In the genomic region with DNA sequence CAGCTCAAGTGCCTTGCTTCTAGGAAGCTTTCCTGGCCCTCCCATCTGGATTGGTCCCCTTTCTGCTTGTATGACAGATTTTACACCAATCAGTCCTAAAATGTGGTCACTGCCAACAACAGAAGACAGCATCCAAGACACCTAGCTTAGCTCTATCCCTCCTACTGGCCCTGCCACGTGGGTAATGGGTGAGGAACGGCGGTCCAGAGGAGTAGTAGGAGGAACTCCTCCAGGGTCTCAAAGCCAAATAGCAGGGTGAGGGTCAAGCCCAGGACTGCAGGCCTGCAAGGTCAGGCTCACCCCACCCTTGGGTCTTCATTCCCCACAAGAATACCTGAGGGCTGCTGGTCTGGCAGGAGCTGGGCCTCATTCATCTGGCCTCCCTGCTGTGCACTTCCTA, we compare ENCODE assay signal across 18 cellular contexts. TPM values are rescaled to one million over a fixed set of nuclear protein-coding genes. Genes with fewer than 3 reads are reported as not detected.
A peak's percentile ranks its signal among the peaks of the same experiment; 100 is the strongest.
DNase-seq lines count a peak whose midpoint lies in the region; ATAC-seq and TF ChIP-seq lines count a peak whose summit lies in the region.
"Had no signal": no experiment of that assay in that cellular context is flagged by ENCODE, and none has a peak within 500 bp of the region (broad histone marks: within the 10 kb centered on the region; RNA-seq: fewer than 3 reads in every experiment).

No MANE protein-coding gene starts in this region.

- no peaks in the 10 kb centered on the region for H3K9me3 ChIP-seq in BLaER1 treated with 17β-estradiol and CSF1 and Interleukin-3, amounts not matched to agents 10 nM and 100 nM (replicated peaks in 1 of 11)
- no peaks in the 10 kb centered on the region for H3K9me3 ChIP-seq in osteoblast (ENCODE audit: low read depth, low read length)
- H3K9me3 ChIP-seq: A549 had no signal

- peak overlapping the region; percentile 47 for H3K27ac Mint-ChIP-seq in activated naive CD8-positive, alpha-beta T cell treated with anti-CD3 and anti-CD28 coated beads, Interleukin-2, amount 10 ng/mL, durations not matched to agents 7 days and 5 days
- H3K27ac Mint-ChIP-seq in activated naive CD8-positive, alpha-beta T cell treated with anti-CD3 and anti-CD28 coated beads, Interleukin-2, amount 50 U/mL, for 24 hours: no peak overlapping the region
- H3K27ac Mint-ChIP-seq in chondrocyte (ENCODE audit: unreplicated experiment): no peak overlapping the region
- H3K27ac Mint-ChIP-seq: CD4-positive, CD25-positive, alpha-beta regulatory T cell had no signal

- no peak for ATAC-seq in activated naive CD8-positive, alpha-beta T cell treated with anti-CD3 and anti-CD28 coated beads, Interleukin-2, amount 10 ng/mL, durations not matched to agents 7 days and 5 days (ENCODE audit: low read depth)
- ATAC-seq in activated naive CD8-positive, alpha-beta T cell treated with anti-CD3 and anti-CD28 coated beads, Interleukin-2, amount 50 U/mL, for 24 hours: no peak
- ATAC-seq in GM18502 (IDR thresholded peaks at IDR 0.05; ENCODE audit: poor library complexity, unreplicated experiment) (no peak), foreskin keratinocyte (no peak)
- ATAC-seq: A549, HCT116 had no signal

- H3K9me3 Mint-ChIP-seq in activated naive CD8-positive, alpha-beta T cell treated with anti-CD3 and anti-CD28 coated beads, Interleukin-2, amount 10 ng/mL, durations not matched to agents 7 days and 5 days: no peaks in the 10 kb centered on the region
- H3K9me3 Mint-ChIP-seq in activated naive CD8-positive, alpha-beta T cell treated with anti-CD3 and anti-CD28 coated beads, Interleukin-2, amount 50 U/mL, for 24 hours: no peaks in the 10 kb centered on the region
- no peaks in the 10 kb centered on the region for H3K9me3 Mint-ChIP-seq in chondrocyte (ENCODE audit: low read depth)
- H3K9me3 Mint-ChIP-seq: CD4-positive, CD25-positive, alpha-beta regulatory T cell had no signal

- H3K4me3 Mint-ChIP-seq in activated naive CD8-positive, alpha-beta T cell treated with anti-CD3 and anti-CD28 coated beads, Interleukin-2, amount 10 ng/mL, durations not matched to agents 7 days and 5 days: no peak overlapping the region
- H3K4me3 Mint-ChIP-seq in activated naive CD8-positive, alpha-beta T cell treated with anti-CD3 and anti-CD28 coated beads, Interleukin-2, amount 50 U/mL, for 24 hours: no peak overlapping the region
- H3K4me3 Mint-ChIP-seq in chondrocyte (ENCODE audit: unreplicated experiment): no peak overlapping the region
- H3K4me3 Mint-ChIP-seq: CD4-positive, CD25-positive, alpha-beta regulatory T cell had no signal

- no peaks in the 10 kb centered on the region for H3K36me3 Mint-ChIP-seq in activated naive CD8-positive, alpha-beta T cell treated with anti-CD3 and anti-CD28 coated beads, Interleukin-2, amount 10 ng/mL, durations not matched to agents 7 days and 5 days
- no peaks in the 10 kb centered on the region for H3K36me3 Mint-ChIP-seq in activated naive CD8-positive, alpha-beta T cell treated with anti-CD3 and anti-CD28 coated beads, Interleukin-2, amount 50 U/mL, for 24 hours (ENCODE audit: low read depth)
- peaks cover 2% of the 10 kb centered on the region for H3K36me3 Mint-ChIP-seq in chondrocyte (ENCODE audit: low read depth)
- H3K36me3 Mint-ChIP-seq: CD4-positive, CD25-positive, alpha-beta regulatory T cell had no signal

- no peaks in the 10 kb centered on the region for H3K27me3 Mint-ChIP-seq in activated naive CD8-positive, alpha-beta T cell treated with anti-CD3 and anti-CD28 coated beads, Interleukin-2, amount 10 ng/mL, durations not matched to agents 7 days and 5 days
- no peaks in the 10 kb centered on the region for H3K27me3 Mint-ChIP-seq in activated naive CD8-positive, alpha-beta T cell treated with anti-CD3 and anti-CD28 coated beads, Interleukin-2, amount 50 U/mL, for 24 hours
- no peaks in the 10 kb centered on the region for H3K27me3 Mint-ChIP-seq in chondrocyte (ENCODE audit: low read depth)
- H3K27me3 Mint-ChIP-seq: CD4-positive, CD25-positive, alpha-beta regulatory T cell had no signal

- peak overlapping the region in 4 of 11 experiments; percentile 9 to 56 (median 30); a peak in 5 of 22 replicates for H3K27ac ChIP-seq in BLaER1 treated with 17β-estradiol and CSF1 and Interleukin-3, amounts not matched to agents 10 nM and 100 nM
- H3K27ac ChIP-seq in osteoblast (ENCODE audit: low read depth, low read length): no peak overlapping the region
- no peak overlapping the region for H3K27ac ChIP-seq in foreskin keratinocyte
- H3K27ac ChIP-seq: 22Rv1 had no signal

- POLR2A ChIA-PET in activated naive CD8-positive, alpha-beta T cell treated with anti-CD3 and anti-CD28 coated beads, Interleukin-2, amount 10 ng/mL, durations not matched to agents 7 days and 5 days (lab: Charles Lee): no interaction called here

- H3K27me3 ChIP-seq in BLaER1 treated with 17β-estradiol and CSF1 and Interleukin-3, amounts not matched to agents 10 nM and 100 nM: no peaks in the 10 kb centered on the region
- H3K27me3 ChIP-seq in osteoblast (ENCODE audit: insufficient read depth, low read length): no peaks in the 10 kb centered on the region
- H3K27me3 ChIP-seq in foreskin keratinocyte: no peaks in the 10 kb centered on the region

- H3K36me3 ChIP-seq in BLaER1 treated with 17β-estradiol and CSF1 and Interleukin-3, amounts not matched to agents 10 nM and 100 nM: peaks cover 0 to 3% (median 0%) of the 10 kb centered on the region in 11 experiments; a peak in 2 of 22 replicates
- peaks cover 4% of the 10 kb centered on the region for H3K36me3 ChIP-seq in osteoblast (ENCODE audit: insufficient read depth, low read length)

- H3K4me1 ChIP-seq in BLaER1 treated with 17β-estradiol and CSF1 and Interleukin-3, amounts not matched to agents 10 nM and 100 nM: peaks cover 14 to 53% (median 31%) of the 10 kb centered on the region in 10 experiments
- H3K4me1 ChIP-seq in osteoblast (ENCODE audit: insufficient read depth, low read length) (peaks cover 20% of the 10 kb centered on the region), foreskin keratinocyte (peaks cover 8% of the 10 kb centered on the region)

- peaks cover 15% of the 10 kb centered on the region for H3K4me1 Mint-ChIP-seq in activated naive CD8-positive, alpha-beta T cell treated with anti-CD3 and anti-CD28 coated beads, Interleukin-2, amount 10 ng/mL, durations not matched to agents 7 days and 5 days
- peaks cover 26% of the 10 kb centered on the region for H3K4me1 Mint-ChIP-seq in activated naive CD8-positive, alpha-beta T cell treated with anti-CD3 and anti-CD28 coated beads, Interleukin-2, amount 50 U/mL, for 24 hours
- peaks cover 28% of the 10 kb centered on the region for H3K4me1 Mint-ChIP-seq in chondrocyte (ENCODE audit: low read depth)
- H3K4me1 Mint-ChIP-seq: CD4-positive, CD25-positive, alpha-beta regulatory T cell had no signal

- no peak overlapping the region for H3K9ac ChIP-seq in BLaER1 treated with 17β-estradiol and CSF1 and Interleukin-3, amounts not matched to agents 10 nM and 100 nM

- peak overlapping the region; percentile 39 to 75 (median 69); a peak in 21 of 22 replicates for H3K4me2 ChIP-seq in BLaER1 treated with 17β-estradiol and CSF1 and Interleukin-3, amounts not matched to agents 10 nM and 100 nM
- H3K4me2 ChIP-seq in osteoblast (ENCODE audit: insufficient read depth, low read length): no peak overlapping the region
- H3K4me2 ChIP-seq: A549 had no signal

- DNase-seq in activated naive CD8-positive, alpha-beta T cell treated with anti-CD3 and anti-CD28 coated beads, Interleukin-2, amount 10 ng/mL, durations not matched to agents 7 days and 5 days: no peak
- DNase-seq in activated naive CD8-positive, alpha-beta T cell treated with anti-CD3 and anti-CD28 coated beads, Interleukin-2, amount 50 U/mL, for 24 hours: no peak
- DNase-seq in chondrocyte (ENCODE audit: low spot score) (peak; percentile 51), osteoblast (ENCODE audit: insufficient read length, low spot score, missing footprints) (peak; percentile 44), foreskin keratinocyte (no peak), NCI-H2196 treated with DMSO at 0.1 percent for 48 hours (lab: John Stamatoyannopoulos, UW; ENCODE audit: unreplicated experiment) (no peak)
- DNase-seq: C1 segment of cervical spinal cord; Calu3; CD4-positive, CD25-positive, alpha-beta regulatory T cell; DMS79 treated with DMSO at 0.1 percent for 48 hours; GF-D8; GOT3; H7 had no signal

- peaks cover 11% of the 10 kb centered on the region for H3K79me2 ChIP-seq in osteoblast (ENCODE audit: insufficient read depth, low read length)

- H4K20me1 ChIP-seq in BLaER1 treated with 17β-estradiol and CSF1 and Interleukin-3, amounts not matched to agents 10 nM and 100 nM: peaks cover 0 to 13% (median 0%) of the 10 kb centered on the region in 11 experiments; a peak in 2 of 22 replicates
- no peaks in the 10 kb centered on the region for H4K20me1 ChIP-seq in osteoblast (ENCODE audit: insufficient read depth, low read length)

- H3K4me3 ChIP-seq in BLaER1 treated with 17β-estradiol and CSF1 and Interleukin-3, amounts not matched to agents 10 nM and 100 nM: no peak overlapping the region
- no peak overlapping the region for H3K4me3 ChIP-seq in osteoblast (ENCODE audit: insufficient read depth, low read length)
- H3K4me3 ChIP-seq: A549 had no signal

- TF ChIP-seq CTCF in chondrocyte (IDR thresholded peaks at IDR 0.05): no peak
- TF ChIP-seq CTCF in osteoblast (IDR thresholded peaks at IDR 0.05; ENCODE audit: extremely low read depth, low read depth, low read length): no peak
- no peak for TF ChIP-seq CTCF in foreskin keratinocyte (conservative IDR thresholded peaks at IDR 0.05)

- H2AFZ ChIP-seq in osteoblast (ENCODE audit: low read length): no peak overlapping the region

RNA-seq across cellular contexts. Expression of gene SLC25A51, which starts 56.7 kb away (rescaled TPM):
- 10 to 100 TPM; 30.8 to 33.9 TPM for total RNA-seq in activated naive CD8-positive, alpha-beta T cell treated with anti-CD3 and anti-CD28 coated beads, Interleukin-2, amount 10 ng/mL, durations not matched to agents 7 days and 5 days
- total RNA-seq in chondrocyte (50.1 to 52.5 TPM (median 50.5 TPM) in 3 replicates), osteoblast (114 and 119 TPM in 2 replicates), foreskin keratinocyte (31.1 and 31.8 TPM in 2 replicates)
- polyA plus RNA-seq in foreskin keratinocyte: 7.8 and 9.1 TPM in 2 replicates

Comparison
In these comparisons a context has a peak if more than half of its experiments do, and no peak if none do; other contexts are left out.
1. DNase-seq: peak in chondrocyte (single experiment) and osteoblast (single experiment); none in activated naive CD8-positive, alpha-beta T cell treated with anti-CD3 and anti-CD28 coated beads, Interleukin-2, amount 10 ng/mL, durations not matched to agents 7 days and 5 days (single experiment), activated naive CD8-positive, alpha-beta T cell treated with anti-CD3 and anti-CD28 coated beads, Interleukin-2, amount 50 U/mL, for 24 hours (single experiment), foreskin keratinocyte (0 of 2) and NCI-H2196 treated with DMSO at 0.1 percent for 48 hours (single experiment).